In genomic region chr9:131773911-131774379, GRCh38 we compare ENCODE assay signal across 1 cellular context.
A peak's percentile ranks its signal among the peaks of the same experiment; 100 is the strongest.
TF ChIP-seq lines count a peak whose summit lies in the region.

No MANE protein-coding gene starts in this region.

TF ChIP-seq in HepG2, 621 proteins besides CTCF, POLR2A, EP300 and RAD21 (continued from another document and continues in another):
- TF ChIP-seq TEF (CRISPR knock-in tag; IDR thresholded peaks at IDR 0.05) (no peak; the same call in 1 of the 2 replicates), ZNF350 (CRISPR knock-in tag; IDR thresholded peaks at IDR 0.05; ENCODE audit: borderline replicate concordance, low read depth) (no peak), MYPOP (CRISPR knock-in tag; IDR thresholded peaks at IDR 0.05) (no peak), ZNF441 (CRISPR knock-in tag; IDR thresholded peaks at IDR 0.05; ENCODE audit: borderline replicate concordance) (peak; percentile 68; the same call in 1 of the 2 replicates), ZNF607 (CRISPR knock-in tag; IDR thresholded peaks at IDR 0.05; ENCODE audit: borderline replicate concordance) (0 out of 2 replicates have a peak, but pooled peaks have one; percentile 17), TBX2 (CRISPR knock-in tag; IDR thresholded peaks at IDR 0.05; ENCODE audit: borderline replicate concordance) (no peak), FIP1L1 (IDR thresholded peaks at IDR 0.05; ENCODE audit: borderline replicate concordance, insufficient read depth, low read depth, low read length) (no peak), GABPA (IDR thresholded peaks at IDR 0.05; ENCODE audit: low read depth, low read length) (no peak), GABPA (CRISPR knock-in tag; IDR thresholded peaks at IDR 0.05; ENCODE audit: low read depth) (no peak), ZNF770 (CRISPR knock-in tag; IDR thresholded peaks at IDR 0.05) (no peak), MNT (IDR thresholded peaks at IDR 0.05) (no peak), NFYB (CRISPR knock-in tag; IDR thresholded peaks at IDR 0.05) (no peak), ZNF235 (CRISPR knock-in tag; IDR thresholded peaks at IDR 0.05; ENCODE audit: borderline replicate concordance) (no peak), TCF12 (IDR thresholded peaks at IDR 0.05) (no peak), TCF12 (CRISPR knock-in tag; IDR thresholded peaks at IDR 0.05) (no peak), GMEB1 (CRISPR knock-in tag; IDR thresholded peaks at IDR 0.05; ENCODE audit: borderline replicate concordance) (no peak), CBX2 (IDR thresholded peaks at IDR 0.05; ENCODE audit: low read depth, low read length) (no peak), CBX2 (CRISPR knock-in tag; IDR thresholded peaks at IDR 0.05; ENCODE audit: low read depth) (no peak), SIX4 (CRISPR knock-in tag; IDR thresholded peaks at IDR 0.05) (0 out of 2 replicates have a peak, but pooled peaks have one; percentile 49), ZNF678 (CRISPR knock-in tag; IDR thresholded peaks at IDR 0.05) (no peak), ZNF878 (CRISPR knock-in tag; IDR thresholded peaks at IDR 0.05) (no peak), IRX3 (CRISPR knock-in tag; IDR thresholded peaks at IDR 0.05; ENCODE audit: borderline replicate concordance, low read depth) (no peak), MIER2 (CRISPR knock-in tag; IDR thresholded peaks at IDR 0.05) (peak; percentile 97), ZNF792 (CRISPR knock-in tag; IDR thresholded peaks at IDR 0.05) (peak; percentile 25; the same call in 1 of the 2 replicates), HDAC1 (CRISPR knock-in tag; IDR thresholded peaks at IDR 0.05) (no peak), ZNF331 (CRISPR knock-in tag; IDR thresholded peaks at IDR 0.05) (0 out of 2 replicates have a peak, but pooled peaks have one; percentile 51), ZBTB44 (CRISPR knock-in tag; IDR thresholded peaks at IDR 0.05) (peak; percentile 81; the same call in 1 of the 2 replicates), NFAT5 (CRISPR knock-in tag; IDR thresholded peaks at IDR 0.05) (no peak), ZNF24 (IDR thresholded peaks at IDR 0.05) (no peak), ZNF710 (CRISPR knock-in tag; IDR thresholded peaks at IDR 0.05; ENCODE audit: borderline replicate concordance) (no peak), ZNF263 (CRISPR knock-in tag; IDR thresholded peaks at IDR 0.05) (peak; percentile 29; the same call in 1 of the 2 replicates), YEATS4 (CRISPR knock-in tag; IDR thresholded peaks at IDR 0.05; ENCODE audit: borderline replicate concordance) (no peak), KMT2B (CRISPR knock-in tag; IDR thresholded peaks at IDR 0.05) (0 out of 2 replicates have a peak, but pooled peaks have one; percentile 42), ZNF232 (CRISPR knock-in tag; IDR thresholded peaks at IDR 0.05; ENCODE audit: borderline replicate concordance) (0 out of 2 replicates have a peak, but pooled peaks have one; percentile 65), ZNF674 (CRISPR knock-in tag; IDR thresholded peaks at IDR 0.05; ENCODE audit: low read depth) (no peak), DPF2 (CRISPR knock-in tag; IDR thresholded peaks at IDR 0.05; ENCODE audit: borderline replicate concordance, low read depth) (no peak), ATF4 (CRISPR knock-in tag; IDR thresholded peaks at IDR 0.05) (no peak), GLI4 (CRISPR knock-in tag; IDR thresholded peaks at IDR 0.05; ENCODE audit: borderline replicate concordance) (no peak), FOXO4 (CRISPR knock-in tag; conservative IDR thresholded peaks at IDR 0.05) (no peak), TCF7 (IDR thresholded peaks at IDR 0.05; ENCODE audit: low read depth) (no peak), ZNF101 (CRISPR knock-in tag; IDR thresholded peaks at IDR 0.05; ENCODE audit: borderline replicate concordance, low read depth) (no peak), ZNF468 (CRISPR knock-in tag; IDR thresholded peaks at IDR 0.05) (no peak), ZBTB38 (CRISPR knock-in tag; IDR thresholded peaks at IDR 0.05) (no peak), NR2F1 (CRISPR knock-in tag; IDR thresholded peaks at IDR 0.05) (no peak), ZNF782 (CRISPR knock-in tag; IDR thresholded peaks at IDR 0.05; ENCODE audit: borderline replicate concordance) (no peak), WIZ (CRISPR knock-in tag; IDR thresholded peaks at IDR 0.05) (peak; percentile 68; the same call in 1 of the 2 replicates), ZNF292 (CRISPR knock-in tag; IDR thresholded peaks at IDR 0.05; ENCODE audit: borderline replicate concordance, low read depth) (no peak), KLF16 (CRISPR knock-in tag; IDR thresholded peaks at IDR 0.05) (peak in 1 of 2 experiments; percentile 55; a peak in 1 of 4 replicates)
